ENCODE assay signal across 15 cellular contexts in genomic region chr20:16944753-16945152, GRCh38.
"Had no signal": no experiment of that assay in that cellular context is flagged by ENCODE, and none has a peak within 500 bp of the region (broad histone marks: within the 10 kb centered on the region; RNA-seq: fewer than 3 reads in every experiment).

No MANE protein-coding gene starts in this region.

- H3K27me3 ChIP-seq: esophagus squamous epithelium, right atrium auricular region, tibial nerve had no signal

- H3K36me3 Mint-ChIP-seq: activated naive CD4-positive, alpha-beta T cell treated with anti-CD3 and anti-CD28 coated beads, Interleukin-2, amount 50 U/mL, for 72 hours had no signal

- ATAC-seq: activated naive CD4-positive, alpha-beta T cell treated with anti-CD3 and anti-CD28 coated beads, Interleukin-2, amount 50 U/mL, for 72 hours; activated T-cell treated with anti-CD3 and anti-CD28 coated beads, Interleukin-2, amount 50 U/mL, for 72 hours; left cardiac atrium; lower lobe of right lung; naive thymus-derived CD8-positive, alpha-beta T cell had no signal

- H3K4me3 ChIP-seq: esophagus squamous epithelium, lower lobe of right lung, right atrium auricular region, skin epidermis, tibial nerve had no signal

- H3K27ac ChIP-seq: esophagus squamous epithelium, lower lobe of right lung, right atrium auricular region, skin epidermis had no signal

- H3K4me1 Mint-ChIP-seq: activated CD4-positive, alpha-beta T cell treated with anti-CD3 and anti-CD28 coated beads, Interleukin-2, amount 10 ng/mL, durations not matched to agents 7 days and 5 days; naive thymus-derived CD8-positive, alpha-beta T cell had no signal

- H3K4me1 ChIP-seq: esophagus squamous epithelium, lower lobe of right lung, right atrium auricular region had no signal

- H3K4me3 Mint-ChIP-seq: activated CD4-positive, alpha-beta T cell treated with anti-CD3 and anti-CD28 coated beads, Interleukin-2, amount 10 ng/mL, durations not matched to agents 7 days and 5 days; activated T-cell treated with anti-CD3 and anti-CD28 coated beads, Interleukin-2, amount 50 U/mL, for 72 hours; naive thymus-derived CD8-positive, alpha-beta T cell had no signal

- H3K27me3 Mint-ChIP-seq: activated CD4-positive, alpha-beta T cell treated with anti-CD3 and anti-CD28 coated beads, Interleukin-2, amount 10 ng/mL, durations not matched to agents 7 days and 5 days had no signal

- H3K9me3 ChIP-seq: esophagus squamous epithelium had no signal

- DNase-seq: activated CD4-positive, alpha-beta T cell treated with anti-CD3 and anti-CD28 coated beads, Interleukin-2, amount 10 ng/mL, durations not matched to agents 7 days and 5 days; activated CD8-positive, alpha-beta memory T cell treated with anti-CD3 and anti-CD28 coated beads, Interleukin-2, amount 50 U/mL, for 48 hours; activated gamma-delta T cell; activated T-cell treated with anti-CD3 and anti-CD28 coated beads, Interleukin-2, amount 50 U/mL, for 72 hours; esophagus squamous epithelium; left cardiac atrium; lower lobe of right lung; naive thymus-derived CD8-positive, alpha-beta T cell; occipital lobe; stimulated activated CD4-positive, alpha-beta T cell treated with anti-CD3 and anti-CD28 coated beads, Interleukin-4, amount 100 ng/mL, for 24 hours; stimulated activated naive CD4-positive, alpha-beta T cell had no signal

- H3K9me3 Mint-ChIP-seq: activated CD4-positive, alpha-beta T cell treated with anti-CD3 and anti-CD28 coated beads, Interleukin-2, amount 10 ng/mL, durations not matched to agents 7 days and 5 days had no signal

- H3K36me3 ChIP-seq: esophagus squamous epithelium, lower lobe of right lung, right atrium auricular region, tibial nerve had no signal

- H3K27ac Mint-ChIP-seq: activated CD4-positive, alpha-beta T cell treated with anti-CD3 and anti-CD28 coated beads, Interleukin-2, amount 10 ng/mL, durations not matched to agents 7 days and 5 days; activated naive CD4-positive, alpha-beta T cell treated with anti-CD3 and anti-CD28 coated beads, Interleukin-2, amount 50 U/mL, for 72 hours; activated T-cell treated with anti-CD3 and anti-CD28 coated beads, Interleukin-2, amount 50 U/mL, for 72 hours; naive thymus-derived CD8-positive, alpha-beta T cell had no signal
